Comparison of ENCODE assay signal across 24 cellular contexts in genomic region chr5:158054388-158055092, GRCh38.
DNase-seq lines count a peak whose midpoint lies in the region; ATAC-seq and TF ChIP-seq lines count a peak whose summit lies in the region.
"Had no signal": no experiment of that assay in that cellular context is flagged by ENCODE, and none has a peak within 500 bp of the region (broad histone marks: within the 10 kb centered on the region; RNA-seq: fewer than 3 reads in every experiment).

No MANE protein-coding gene starts in this region.

- H3K79me2 ChIP-seq in parathyroid adenoma: no peaks in the 10 kb centered on the region

- intact Hi-C loops in activated CD4-positive, alpha-beta T cell treated with anti-CD3 and anti-CD28 coated beads for 36 hours (cut with DNase I, micrococcal nuclease): no loop called here

- H3K9ac ChIP-seq in parathyroid adenoma: no peak overlapping the region

- ATAC-seq in activated CD4-positive, alpha-beta T cell treated with anti-CD3 and anti-CD28 coated beads for 36 hours: no peak
- no peak for ATAC-seq in GM19455 (IDR thresholded peaks at IDR 0.05; ENCODE audit: unreplicated experiment)
- ATAC-seq: CD8-positive, alpha-beta T cell; effector memory CD8-positive, alpha-beta T cell; right cardiac atrium; stimulated activated naive CD8-positive, alpha-beta T cell treated with anti-CD3 and anti-CD28 coated beads, Interleukin-15, Interleukin-2, amounts not matched to agents 100 U/mL and 50 U/mL, for 24 hours had no signal

- no peak overlapping the region for H3K27ac Mint-ChIP-seq in activated CD4-positive, alpha-beta T cell treated with anti-CD3 and anti-CD28 coated beads for 36 hours
- H3K27ac Mint-ChIP-seq: CD8-positive, alpha-beta T cell; effector memory CD8-positive, alpha-beta T cell had no signal

- POLR2A ChIA-PET in activated CD4-positive, alpha-beta T cell treated with anti-CD3 and anti-CD28 coated beads for 36 hours (lab: Charles Lee): no interaction called here

- TF ChIP-seq CTCF in epithelial cell of esophagus (IDR thresholded peaks at IDR 0.05; ENCODE audit: insufficient read depth, low read depth, low read length, missing control alignments) (no peak), parathyroid adenoma (IDR thresholded peaks at IDR 0.05) (no peak)

- no peak overlapping the region for H3K4me2 ChIP-seq in parathyroid adenoma (ENCODE audit: low read length)

- H3K9me3 Mint-ChIP-seq in activated CD4-positive, alpha-beta T cell treated with anti-CD3 and anti-CD28 coated beads for 36 hours (ENCODE audit: low read depth): no peaks in the 10 kb centered on the region
- H3K9me3 Mint-ChIP-seq: CD8-positive, alpha-beta T cell; effector memory CD8-positive, alpha-beta T cell; neural crest cell had no signal

- no peaks in the 10 kb centered on the region for H3K27me3 ChIP-seq in parathyroid adenoma (ENCODE audit: control insufficient read depth, insufficient read depth, low read length)

- peaks cover 11% of the 10 kb centered on the region for H3K27me3 Mint-ChIP-seq in activated CD4-positive, alpha-beta T cell treated with anti-CD3 and anti-CD28 coated beads for 36 hours

- H3K4me3 Mint-ChIP-seq in activated CD4-positive, alpha-beta T cell treated with anti-CD3 and anti-CD28 coated beads for 36 hours: no peak overlapping the region
- H3K4me3 Mint-ChIP-seq: CD8-positive, alpha-beta T cell; effector memory CD8-positive, alpha-beta T cell; neural crest cell had no signal

- H3K4me3 ChIP-seq in epithelial cell of esophagus (ENCODE audit: low read length): no peak overlapping the region
- H3K4me3 ChIP-seq in parathyroid adenoma (ENCODE audit: low read depth, low read length): no peak overlapping the region

- no peaks in the 10 kb centered on the region for H3K36me3 ChIP-seq in parathyroid adenoma (ENCODE audit: control insufficient read depth, insufficient read depth, low read length)

- CTCF ChIA-PET in activated CD4-positive, alpha-beta T cell treated with anti-CD3 and anti-CD28 coated beads for 36 hours (lab: Charles Lee): interaction anchor here (1.0 to 1.1 kb wide), 2 partner anchors 13 to 21 kb away, joined by 3 to 4 read pairs; no protein-coding TSS in a partner anchor

- no peak overlapping the region for H3K27ac ChIP-seq in parathyroid adenoma

- no peaks in the 10 kb centered on the region for H3K9me3 ChIP-seq in parathyroid adenoma (ENCODE audit: control insufficient read depth, low read length)

- DNase-seq in Daoy (ENCODE audit: low read depth) (peak; percentile 34), NCI-H226 (peak; percentile 58), epithelial cell of esophagus (ENCODE audit: low read depth) (peak; percentile 12), HK-2 (ENCODE audit: unreplicated experiment) (no peak), NCI-H2029 (lab: John Stamatoyannopoulos, UW) (no peak)
- DNase-seq in activated CD4-positive, alpha-beta T cell treated with anti-CD3 and anti-CD28 coated beads for 36 hours: no peak
- DNase-seq: activated naive CD4-positive, alpha-beta T cell; aorta; CD8-positive, alpha-beta T cell; effector memory CD8-positive, alpha-beta T cell; HCEC 1CT; hippocampal formation; KBM-7; kidney; midbrain; NCI-H1048; NCI-H2081 treated with DMSO at 0.1 percent for 48 hours; NCI-H774; right cardiac atrium; stimulated activated naive CD8-positive, alpha-beta T cell treated with anti-CD3 and anti-CD28 coated beads, Interleukin-15, Interleukin-2, amounts not matched to agents 100 U/mL and 50 U/mL, for 24 hours; trophoblast cell had no signal

- H3K4me1 ChIP-seq in parathyroid adenoma: peaks cover 9% of the 10 kb centered on the region

- H3K4me1 Mint-ChIP-seq in activated CD4-positive, alpha-beta T cell treated with anti-CD3 and anti-CD28 coated beads for 36 hours: no peaks in the 10 kb centered on the region
- H3K4me1 Mint-ChIP-seq: neural crest cell had no signal

- peak overlapping the region; percentile 27 for H2AFZ ChIP-seq in parathyroid adenoma

- H3K36me3 Mint-ChIP-seq in activated CD4-positive, alpha-beta T cell treated with anti-CD3 and anti-CD28 coated beads for 36 hours (ENCODE audit: low read depth): no peaks in the 10 kb centered on the region
- H3K36me3 Mint-ChIP-seq: CD8-positive, alpha-beta T cell had no signal

Comparison
In these comparisons a context has a peak if more than half of its experiments do, and no peak if none do; other contexts are left out.
1. DNase-seq: peak in Daoy (single experiment), NCI-H226 (single experiment) and epithelial cell of esophagus (single experiment); none in HK-2 (single experiment), activated CD4-positive, alpha-beta T cell treated with anti-CD3 and anti-CD28 coated beads for 36 hours (single experiment) and NCI-H2029 (single experiment).